ENCODE assay signal across 7 cellular contexts in genomic region chr1:147928236-147929132, GRCh38.
DNase-seq lines count a peak whose midpoint lies in the region; ATAC-seq and TF ChIP-seq lines count a peak whose summit lies in the region.
"Not testable (repeated sequence)": the region's sequence is repeated elsewhere in the genome, so short reads cannot be mapped to it uniquely, and the experiment has no call there.

TSS of gene GPR89B (plus strand) at chr1:147928420. CDS start at chr1:147928537, 117 bp downstream.

- H3K4me3 ChIP-seq in astrocyte of the spinal cord (ENCODE audit: low read depth, low read length), result peak within 1 kb of the TSS; percentile 73

- DNase-seq in NCI-H2029 treated with DMSO at 0.1 percent for 48 hours (lab: John Stamatoyannopoulos, UW) (peak; percentile 43), T1000 (lab: John Stamatoyannopoulos, UW) (peak; percentile 63), astrocyte of the spinal cord (ENCODE audit: low read depth, low spot score) (peak; percentile 87), hypothalamus (lab: John Stamatoyannopoulos, UW) (peak; percentile 14 to 93 (median 77)), retina (peak; percentile 88)

- ATAC-seq in GM18508 (IDR thresholded peaks at IDR 0.05; ENCODE audit: insufficient read depth, unreplicated experiment) (peak; percentile 77), HG03025 (IDR thresholded peaks at IDR 0.05; ENCODE audit: low FRiP score, unreplicated experiment) (peak; percentile 92)

- in situ Hi-C loops in astrocyte of the spinal cord (cut with HindIII; ENCODE audit: low sequenced_read_pairs), result not testable (repeated sequence)

- not testable (repeated sequence) for TF ChIP-seq CTCF in astrocyte of the spinal cord (IDR thresholded peaks at IDR 0.05; ENCODE audit: low read depth, low read length)

Comparison
In these comparisons a context has a peak if more than half of its experiments do, and no peak if none do; other contexts are left out.
1. Peak in every context shown above with its lines: DNase-seq, ATAC-seq and H3K4me3 ChIP-seq.